In genomic region chr15:57565326-57565725, GRCh38 we compare ENCODE assay signal across 10 cellular contexts. TPM values are rescaled to one million over a fixed set of nuclear protein-coding genes. Genes with fewer than 3 reads are reported as not detected.
DNase-seq lines count a peak whose midpoint lies in the region; ATAC-seq and TF ChIP-seq lines count a peak whose summit lies in the region.
"Had no signal": no experiment of that assay in that cellular context is flagged by ENCODE, and none has a peak within 500 bp of the region (broad histone marks: within the 10 kb centered on the region; RNA-seq: fewer than 3 reads in every experiment).

No MANE protein-coding gene starts in this region.

- ATAC-seq in lower lobe of right lung (no peak), GM18520 (IDR thresholded peaks at IDR 0.05; ENCODE audit: unreplicated experiment) (no peak)

- H3K27me3 ChIP-seq in lower lobe of right lung (ENCODE audit: low read depth) = no peaks in the 10 kb centered on the region

- TF ChIP-seq CTCF in lower lobe of right lung (IDR thresholded peaks at IDR 0.05) = no peak

- peak; percentile 68 for DNase-seq in DMS53 (lab: John Stamatoyannopoulos, UW)
- peak; percentile 53 for DNase-seq in NCI-H1092 treated with DMSO at 0.1 percent for 48 hours (lab: John Stamatoyannopoulos, UW)
- peak; percentile 35 for DNase-seq in activated T-cell treated with anti-CD3 and anti-CD28 coated beads, Interleukin-2, amount 50 U/mL, for 48 hours
- DNase-seq in lower lobe of right lung = no peak
- no peak for DNase-seq in DMS114 treated with DMSO at 0.1 percent for 48 hours (lab: John Stamatoyannopoulos, UW; ENCODE audit: unreplicated experiment)
- no peak for DNase-seq in middle frontal gyrus (ENCODE audit: extremely low spot score, low spot score)
- no peak for DNase-seq in ACHN
- DNase-seq: MV-4-11, WERI-Rb-1 had no signal

- intact Hi-C loops in lower lobe of right lung (cut with DNase I) = no loop called here

- in situ Hi-C loops in ACHN (cut with HindIII; ENCODE audit: low pct_ligation_motif_present, low pct_unique_long_range_greater_than_20kb, low sequenced_read_pairs) = no loop called here

- peaks cover 23% of the 10 kb centered on the region for H3K4me1 ChIP-seq in lower lobe of right lung

- no peak overlapping the region for H3K4me3 ChIP-seq in lower lobe of right lung

- no peaks in the 10 kb centered on the region for H3K9me3 ChIP-seq in lower lobe of right lung

- no peaks in the 10 kb centered on the region for H3K36me3 ChIP-seq in lower lobe of right lung
- H3K36me3 ChIP-seq: WERI-Rb-1 had no signal

- peak overlapping the region; percentile 26 for H3K27ac ChIP-seq in lower lobe of right lung
- H3K27ac ChIP-seq: WERI-Rb-1 had no signal

RNA-seq across cellular contexts. Expression of gene MYZAP, which starts 26.4 kb away (rescaled TPM):
- 41.3 TPM for total RNA-seq in lower lobe of right lung

Comparison
In these comparisons a context has a peak if more than half of its experiments do, and no peak if none do; other contexts are left out.
1. DNase-seq: peak in DMS53 (single experiment), NCI-H1092 treated with DMSO at 0.1 percent for 48 hours (single experiment) and activated T-cell treated with anti-CD3 and anti-CD28 coated beads, Interleukin-2, amount 50 U/mL, for 48 hours (2 of 2); none in lower lobe of right lung (single experiment), DMS114 treated with DMSO at 0.1 percent for 48 hours (single experiment), middle frontal gyrus (single experiment) and ACHN (single experiment).